Comparison of ENCODE assay signal across 8 cellular contexts in genomic region chr3:100893590-100893989, GRCh38.
DNase-seq lines count a peak whose midpoint lies in the region; ATAC-seq and TF ChIP-seq lines count a peak whose summit lies in the region.

No MANE protein-coding gene starts in this region.

- H3K9me3 ChIP-seq in OCI-LY7 (ENCODE audit: low read length) = no peaks in the 10 kb centered on the region

- no peak overlapping the region for H3K4me3 ChIP-seq in GM06990 (replicated peaks; ENCODE audit: low read depth, low read length)
- no peak overlapping the region for H3K4me3 ChIP-seq in OCI-LY7 (ENCODE audit: low read depth, low read length, poor library complexity, severe bottlenecking)
- no peak overlapping the region for H3K4me3 ChIP-seq in fibroblast of pulmonary artery (replicated peaks; ENCODE audit: low read depth, low read length)

- no peaks in the 10 kb centered on the region for H3K4me1 ChIP-seq in OCI-LY7 (ENCODE audit: insufficient read depth, low read length, poor library complexity, severe bottlenecking)

- no peak overlapping the region for H3K4me3 Mint-ChIP-seq in activated T-helper 2 cell treated with anti-CD3 and anti-CD28 coated beads, Interferon-gamma antibody, Interleukin-2, Interleukin-4, amounts not matched to agents 10 μg/mL and 5 μg/mL and 100 μg/mL, durations not matched to agents 14 hours and 24 hours and 36 hours (ENCODE audit: low read depth)

- no peaks in the 10 kb centered on the region for H3K9me2 ChIP-seq in OCI-LY7 (ENCODE audit: insufficient read depth, low read length)

- CTCF ChIA-PET in OCI-LY7 (lab: Charles Lee; ENCODE audit: unreplicated experiment) = no interaction called here

- ATAC-seq in HG03025 (IDR thresholded peaks at IDR 0.05; ENCODE audit: low FRiP score, unreplicated experiment) = no peak
- ATAC-seq in HG02678 (IDR thresholded peaks at IDR 0.05; ENCODE audit: unreplicated experiment) = no peak

- H3K27ac ChIP-seq in OCI-LY7 (ENCODE audit: low read depth, low read length, poor library complexity, severe bottlenecking) = no peak overlapping the region

- peaks cover 6% of the 10 kb centered on the region for H3K4me1 Mint-ChIP-seq in activated T-helper 2 cell treated with anti-CD3 and anti-CD28 coated beads, Interferon-gamma antibody, Interleukin-2, Interleukin-4, amounts not matched to agents 10 μg/mL and 5 μg/mL and 100 μg/mL, durations not matched to agents 14 hours and 24 hours and 36 hours (ENCODE audit: low read depth)

- H3K36me3 Mint-ChIP-seq in activated T-helper 2 cell treated with anti-CD3 and anti-CD28 coated beads, Interferon-gamma antibody, Interleukin-2, Interleukin-4, amounts not matched to agents 10 μg/mL and 5 μg/mL and 100 μg/mL, durations not matched to agents 14 hours and 24 hours and 36 hours (ENCODE audit: low read depth) = no peaks in the 10 kb centered on the region

- H3K79me2 ChIP-seq in OCI-LY7 (ENCODE audit: insufficient read depth, low read depth, low read length) = no peaks in the 10 kb centered on the region

- H3K9me3 Mint-ChIP-seq in activated T-helper 2 cell treated with anti-CD3 and anti-CD28 coated beads, Interferon-gamma antibody, Interleukin-2, Interleukin-4, amounts not matched to agents 10 μg/mL and 5 μg/mL and 100 μg/mL, durations not matched to agents 14 hours and 24 hours and 36 hours = no peaks in the 10 kb centered on the region

- no peaks in the 10 kb centered on the region for H3K36me3 ChIP-seq in GM06990 (ENCODE audit: control insufficient read depth, insufficient read depth, low read length)
- H3K36me3 ChIP-seq in OCI-LY7 (ENCODE audit: insufficient read depth, low read length) = no peaks in the 10 kb centered on the region

- POLR2A ChIA-PET in OCI-LY7 (lab: Charles Lee) = no interaction called here

- H4K20me1 ChIP-seq in OCI-LY7 (ENCODE audit: insufficient read depth, low read length) = no peaks in the 10 kb centered on the region

- DNase-seq in GM06990 (ENCODE audit: extremely low read depth, insufficient read length) (no peak), OCI-LY7 (ENCODE audit: low spot score) (no peak), fibroblast of pulmonary artery (ENCODE audit: low read depth) (peak; percentile 74), renal cortical epithelial cell (ENCODE audit: low read depth) (peak; percentile 45), NCI-H1694 treated with DMSO at 0.1 percent for 48 hours (lab: John Stamatoyannopoulos, UW) (no peak)
- DNase-seq in activated T-helper 2 cell treated with anti-CD3 and anti-CD28 coated beads, Interferon-gamma antibody, Interleukin-2, Interleukin-4, amounts not matched to agents 10 μg/mL and 5 μg/mL and 100 μg/mL, durations not matched to agents 14 hours and 24 hours and 36 hours (ENCODE audit: low spot score) = no peak

- peak; percentile 31 for TF ChIP-seq CTCF in GM06990 (IDR thresholded peaks at IDR 0.05; ENCODE audit: insufficient read depth, low read length, poor library complexity, severe bottlenecking)
- TF ChIP-seq CTCF in OCI-LY7 (conservative IDR thresholded peaks at IDR 0.05; ENCODE audit: low read length) = peak; percentile 29; the same call in 1 of the 2 replicates
- TF ChIP-seq CTCF in fibroblast of pulmonary artery (IDR thresholded peaks at IDR 0.05; ENCODE audit: low read length, missing control alignments) = peak; percentile 93

- no peak overlapping the region for H3K27ac Mint-ChIP-seq in activated T-helper 2 cell treated with anti-CD3 and anti-CD28 coated beads, Interferon-gamma antibody, Interleukin-2, Interleukin-4, amounts not matched to agents 10 μg/mL and 5 μg/mL and 100 μg/mL, durations not matched to agents 14 hours and 24 hours and 36 hours

- no peak overlapping the region for H3K4me2 ChIP-seq in OCI-LY7 (ENCODE audit: low read length)

- intact Hi-C loops in OCI-LY7 (cut with micrococcal nuclease; ENCODE audit: unreplicated experiment) = no loop called here
- intact Hi-C loops in activated T-helper 2 cell treated with anti-CD3 and anti-CD28 coated beads, Interferon-gamma antibody, Interleukin-2, Interleukin-4, amounts not matched to agents 10 μg/mL and 5 μg/mL and 100 μg/mL, durations not matched to agents 14 hours and 24 hours and 36 hours (cut with micrococcal nuclease) = loop anchor here (5.0 kb wide), 1 partner anchor 489 kb away; no protein-coding TSS in a partner anchor

- BruUV-seq in OCI-LY7 (replicated peaks; lab: Mats Ljungman, UMichigan) = no TSS peak

- peaks cover 9% of the 10 kb centered on the region for H3K27me3 Mint-ChIP-seq in activated T-helper 2 cell treated with anti-CD3 and anti-CD28 coated beads, Interferon-gamma antibody, Interleukin-2, Interleukin-4, amounts not matched to agents 10 μg/mL and 5 μg/mL and 100 μg/mL, durations not matched to agents 14 hours and 24 hours and 36 hours (ENCODE audit: low read depth)

- H2AFZ ChIP-seq in OCI-LY7 (ENCODE audit: low read length) = no peak overlapping the region

- H3K27me3 ChIP-seq in GM06990 (replicated peaks; ENCODE audit: control insufficient read depth, insufficient read depth, low read length) = no peaks in the 10 kb centered on the region

Comparison
In these comparisons a context has a peak if more than half of its experiments do, and no peak if none do; other contexts are left out.
1. DNase-seq: peak in fibroblast of pulmonary artery (single experiment) and renal cortical epithelial cell (single experiment); none in GM06990 (single experiment), OCI-LY7 (single experiment), activated T-helper 2 cell treated with anti-CD3 and anti-CD28 coated beads, Interferon-gamma antibody, Interleukin-2, Interleukin-4, amounts not matched to agents 10 μg/mL and 5 μg/mL and 100 μg/mL, durations not matched to agents 14 hours and 24 hours and 36 hours (single experiment) and NCI-H1694 treated with DMSO at 0.1 percent for 48 hours (single experiment).
2. CTCF ChIP-seq: peak in every context shown above with its lines; median percentile 93 in fibroblast of pulmonary artery; 31 in GM06990; 29 in OCI-LY7.